Comparison of ENCODE assay signal across 13 cellular contexts in genomic region chr5:119270955-119271757, GRCh38.
DNase-seq lines count a peak whose midpoint lies in the region; ATAC-seq and TF ChIP-seq lines count a peak whose summit lies in the region.
"Had no signal": no experiment of that assay in that cellular context is flagged by ENCODE, and none has a peak within 500 bp of the region (broad histone marks: within the 10 kb centered on the region; RNA-seq: fewer than 3 reads in every experiment).

No MANE protein-coding gene starts in this region.

- intact Hi-C loops in CD4-positive, alpha-beta T cell (cut with DNase I, micrococcal nuclease) = loop anchor here in 1 of 2 experiments (1.0 to 5.0 kb wide), 2 partner anchors 7 to 71 kb away; no protein-coding TSS in a partner anchor
- intact Hi-C loops in naive thymus-derived CD4-positive, alpha-beta T cell (cut with micrococcal nuclease) = no loop called here

- H3K4me2 ChIP-seq in Karpas-422 (ENCODE audit: low read depth, low read length, poor library complexity, severe bottlenecking) = peak overlapping the region; percentile 96

- peaks cover 60% of the 10 kb centered on the region for H3K36me3 Mint-ChIP-seq in CD4-positive, alpha-beta T cell (ENCODE audit: low read depth)
- H3K36me3 Mint-ChIP-seq in activated CD8-positive, alpha-beta T cell treated with anti-CD3 and anti-CD28 coated beads, Interleukin-2, amount 10 ng/mL, durations not matched to agents 7 days and 5 days (ENCODE audit: low read depth) = peaks cover 56% of the 10 kb centered on the region
- peaks cover 0 to 32% (median 0%) of the 10 kb centered on the region in 5 donors for H3K36me3 Mint-ChIP-seq in naive thymus-derived CD4-positive, alpha-beta T cell

- H3K4me1 Mint-ChIP-seq in CD4-positive, alpha-beta T cell (ENCODE audit: low read depth) = peaks cover 78% of the 10 kb centered on the region
- H3K4me1 Mint-ChIP-seq in activated CD8-positive, alpha-beta T cell treated with anti-CD3 and anti-CD28 coated beads, Interleukin-2, amount 10 ng/mL, durations not matched to agents 7 days and 5 days (ENCODE audit: low read depth) = peaks cover 73% of the 10 kb centered on the region
- H3K4me1 Mint-ChIP-seq in naive thymus-derived CD4-positive, alpha-beta T cell = peaks cover 67 to 81% (median 74%) of the 10 kb centered on the region in 7 donors

- H3K4me1 ChIP-seq in Karpas-422 (ENCODE audit: low read length) = peaks cover 78% of the 10 kb centered on the region
- H3K4me1 ChIP-seq in naive thymus-derived CD4-positive, alpha-beta T cell (ENCODE audit: control insufficient read depth in 2 of 2, insufficient read depth in 2 of 2, low read length in 2 of 2) = peaks cover 52 to 54% of the 10 kb centered on the region in 2 donors

- H3K27ac Mint-ChIP-seq in CD4-positive, alpha-beta T cell = peak overlapping the region; percentile 97
- peak overlapping the region; percentile 74 for H3K27ac Mint-ChIP-seq in activated CD8-positive, alpha-beta T cell treated with anti-CD3 and anti-CD28 coated beads, Interleukin-2, amount 10 ng/mL, durations not matched to agents 7 days and 5 days
- H3K27ac Mint-ChIP-seq in naive thymus-derived CD4-positive, alpha-beta T cell = peak overlapping the region; percentile 84 to 99 (median 95)

- peak overlapping the region; percentile 84 for H3K27ac ChIP-seq in CD4-positive, alpha-beta T cell (ENCODE audit: low read depth, low read length)
- H3K27ac ChIP-seq in Karpas-422 (ENCODE audit: low read length) = 0 out of 2 replicates have a peak overlapping the region, but pooled peaks have one; percentile 3
- H3K27ac ChIP-seq in naive thymus-derived CD4-positive, alpha-beta T cell (ENCODE audit: low read depth, low read length) = peak overlapping the region; percentile 85
- H3K27ac ChIP-seq: GM23248, right lobe of liver had no signal

- H3K36me3 ChIP-seq in Karpas-422 (ENCODE audit: insufficient read depth, low read length) = no peaks in the 10 kb centered on the region
- peaks cover 0 to 12% (median 0%) of the 10 kb centered on the region in 3 experiments for H3K36me3 ChIP-seq in naive thymus-derived CD4-positive, alpha-beta T cell (ENCODE audit: control insufficient read depth in 2 of 3, insufficient read depth in 3 of 3, low read length in 3 of 3)
- H3K36me3 ChIP-seq: right lobe of liver had no signal

- no peaks in the 10 kb centered on the region for H3K9me3 ChIP-seq in CD4-positive, alpha-beta T cell (ENCODE audit: control insufficient read depth, low read length)
- no peaks in the 10 kb centered on the region for H3K9me3 ChIP-seq in Karpas-422 (ENCODE audit: low read length)
- H3K9me3 ChIP-seq in naive thymus-derived CD4-positive, alpha-beta T cell (ENCODE audit: control insufficient read depth in 2 of 3, low read length in 3 of 3) = no peaks in the 10 kb centered on the region
- H3K9me3 ChIP-seq: right lobe of liver had no signal

- ATAC-seq in CD4-positive, alpha-beta T cell (ENCODE audit: poor library complexity) = no peak
- ATAC-seq in activated CD8-positive, alpha-beta T cell treated with anti-CD3 and anti-CD28 coated beads, Interleukin-2, amount 10 ng/mL, durations not matched to agents 7 days and 5 days = no peak
- no peak for ATAC-seq in naive thymus-derived CD4-positive, alpha-beta T cell
- ATAC-seq in HG02798 (IDR thresholded peaks at IDR 0.05; ENCODE audit: poor library complexity, unreplicated experiment) = no peak
- no peak for ATAC-seq in GM18498 (IDR thresholded peaks at IDR 0.05; ENCODE audit: unreplicated experiment)
- ATAC-seq: right lobe of liver had no signal

- no peak for TF ChIP-seq POLR2A in erythroblast (IDR thresholded peaks at IDR 0.05; ENCODE audit: low read length)

- CTCF ChIA-PET in CD4-positive, alpha-beta T cell (lab: Charles Lee) = interaction anchor here (0.9 to 3.8 kb wide), 5 partner anchors 18 to 249 kb away, joined by 3 to 10 read pairs (median 3); no protein-coding TSS in a partner anchor
- CTCF ChIA-PET in activated CD8-positive, alpha-beta T cell treated with anti-CD3 and anti-CD28 coated beads, Interleukin-2, amount 10 ng/mL, durations not matched to agents 7 days and 5 days (lab: Charles Lee) = interaction anchor here (0.7 to 6.7 kb wide), 8 partner anchors 13 to 283 kb away, joined by 3 to 52 read pairs (median 12); partner anchors contain the start of gene DTWD2
- CTCF ChIA-PET in naive thymus-derived CD4-positive, alpha-beta T cell (lab: Charles Lee) = interaction anchor here (0.7 to 1.9 kb wide), 6 partner anchors 18 to 141 kb away, joined by 3 to 5 read pairs (median 4); no protein-coding TSS in a partner anchor

- no peaks in the 10 kb centered on the region for H3K27me3 ChIP-seq in CD4-positive, alpha-beta T cell (ENCODE audit: control insufficient read depth, insufficient read depth, low read length)
- H3K27me3 ChIP-seq in Karpas-422 (ENCODE audit: low read length) = no peaks in the 10 kb centered on the region
- no peaks in the 10 kb centered on the region for H3K27me3 ChIP-seq in naive thymus-derived CD4-positive, alpha-beta T cell (ENCODE audit: control insufficient read depth in 2 of 2, insufficient read depth in 2 of 2, low read length in 2 of 2)
- H3K27me3 ChIP-seq: right lobe of liver had no signal

- no peaks in the 10 kb centered on the region for H3K9me2 ChIP-seq in Karpas-422 (replicated peaks; ENCODE audit: insufficient read depth, low read length)

- POLR2A ChIA-PET in CD4-positive, alpha-beta T cell (lab: Charles Lee) = interaction anchor here (0.6 to 7.8 kb wide), 12 partner anchors 7 to 187 kb away, joined by 3 to 116 read pairs (median 4); partner anchors contain the start of gene TNFAIP8
- POLR2A ChIA-PET in activated CD8-positive, alpha-beta T cell treated with anti-CD3 and anti-CD28 coated beads, Interleukin-2, amount 10 ng/mL, durations not matched to agents 7 days and 5 days (lab: Charles Lee) = interaction anchor here (1.7 to 2.2 kb wide), 3 partner anchors 8 to 64 kb away, joined by 5 to 10 read pairs (median 9); no protein-coding TSS in a partner anchor
- POLR2A ChIA-PET in naive thymus-derived CD4-positive, alpha-beta T cell (lab: Charles Lee) = interaction anchor here (0.6 to 21.1 kb wide), 8 partner anchors 13 to 200 kb away, joined by 3 to 466 read pairs (median 21); partner anchors contain the start of gene DMXL1

- peak overlapping the region; percentile 99 for H3K4me3 Mint-ChIP-seq in CD4-positive, alpha-beta T cell
- peak overlapping the region; percentile 75 for H3K4me3 Mint-ChIP-seq in activated CD8-positive, alpha-beta T cell treated with anti-CD3 and anti-CD28 coated beads, Interleukin-2, amount 10 ng/mL, durations not matched to agents 7 days and 5 days
- peak overlapping the region; percentile 88 to 100 (median 98) for H3K4me3 Mint-ChIP-seq in naive thymus-derived CD4-positive, alpha-beta T cell

- H3K79me2 ChIP-seq in Karpas-422 (ENCODE audit: low read length) = peaks cover 15% of the 10 kb centered on the region; the same call in 1 of the 2 replicates

- no peak for TF ChIP-seq CTCF in CD4-positive, alpha-beta T cell (IDR thresholded peaks at IDR 0.05)

- H3K9me3 Mint-ChIP-seq in CD4-positive, alpha-beta T cell = no peaks in the 10 kb centered on the region
- H3K9me3 Mint-ChIP-seq in activated CD8-positive, alpha-beta T cell treated with anti-CD3 and anti-CD28 coated beads, Interleukin-2, amount 10 ng/mL, durations not matched to agents 7 days and 5 days (ENCODE audit: insufficient read depth) = no peaks in the 10 kb centered on the region
- H3K9me3 Mint-ChIP-seq in naive thymus-derived CD4-positive, alpha-beta T cell = no peaks in the 10 kb centered on the region

- no peak for DNase-seq in CD4-positive, alpha-beta T cell
- DNase-seq in Karpas-422 (no peak), NCI-H226 (no peak), erythroblast (lab: John Stamatoyannopoulos, UW) (no peak)
- no peak for DNase-seq in activated CD8-positive, alpha-beta T cell treated with anti-CD3 and anti-CD28 coated beads, Interleukin-2, amount 10 ng/mL, durations not matched to agents 7 days and 5 days
- no peak for DNase-seq in naive thymus-derived CD4-positive, alpha-beta T cell
- DNase-seq: DMS153; effector CD8-positive, alpha-beta T cell; GM23248; midbrain; right lobe of liver had no signal

- H3K27me3 Mint-ChIP-seq in CD4-positive, alpha-beta T cell = no peaks in the 10 kb centered on the region
- H3K27me3 Mint-ChIP-seq in activated CD8-positive, alpha-beta T cell treated with anti-CD3 and anti-CD28 coated beads, Interleukin-2, amount 10 ng/mL, durations not matched to agents 7 days and 5 days (ENCODE audit: low read depth) = no peaks in the 10 kb centered on the region
- H3K27me3 Mint-ChIP-seq in naive thymus-derived CD4-positive, alpha-beta T cell = no peaks in the 10 kb centered on the region

- no peak overlapping the region for H3K4me3 ChIP-seq in Karpas-422 (ENCODE audit: low read length)
- peak overlapping the region; percentile 96 for H3K4me3 ChIP-seq in naive thymus-derived CD4-positive, alpha-beta T cell (ENCODE audit: low read length)
- H3K4me3 ChIP-seq: GM23248, right lobe of liver had no signal

- H2AFZ ChIP-seq in Karpas-422 (ENCODE audit: low read length) = no peak overlapping the region
- H2AFZ ChIP-seq: GM23248 had no signal

- H3K9ac ChIP-seq in Karpas-422 (ENCODE audit: low read length) = no peak overlapping the region
- H3K9ac ChIP-seq: GM23248 had no signal

- no peaks in the 10 kb centered on the region for H4K20me1 ChIP-seq in Karpas-422 (ENCODE audit: insufficient read depth, low read depth, low read length)

Comparison
In these comparisons a context has a peak if more than half of its experiments do, and no peak if none do; other contexts are left out.
1. H3K27ac ChIP-seq: peak in every context shown above with its lines; median percentile 85 in naive thymus-derived CD4-positive, alpha-beta T cell; 84 in CD4-positive, alpha-beta T cell; 3 in Karpas-422.